ENCODE assay signal across 1 cellular context in genomic region chr5:10250804-10251276, GRCh38.
TF ChIP-seq lines count a peak whose summit lies in the region.

No MANE protein-coding gene starts in this region.

TF ChIP-seq in SK-N-SH treated with all-trans-retinoic acid at 6 μM for 48 hours, 23 proteins besides CTCF, POLR2A, EP300 and RAD21:
- TF ChIP-seq, protein P1, sequence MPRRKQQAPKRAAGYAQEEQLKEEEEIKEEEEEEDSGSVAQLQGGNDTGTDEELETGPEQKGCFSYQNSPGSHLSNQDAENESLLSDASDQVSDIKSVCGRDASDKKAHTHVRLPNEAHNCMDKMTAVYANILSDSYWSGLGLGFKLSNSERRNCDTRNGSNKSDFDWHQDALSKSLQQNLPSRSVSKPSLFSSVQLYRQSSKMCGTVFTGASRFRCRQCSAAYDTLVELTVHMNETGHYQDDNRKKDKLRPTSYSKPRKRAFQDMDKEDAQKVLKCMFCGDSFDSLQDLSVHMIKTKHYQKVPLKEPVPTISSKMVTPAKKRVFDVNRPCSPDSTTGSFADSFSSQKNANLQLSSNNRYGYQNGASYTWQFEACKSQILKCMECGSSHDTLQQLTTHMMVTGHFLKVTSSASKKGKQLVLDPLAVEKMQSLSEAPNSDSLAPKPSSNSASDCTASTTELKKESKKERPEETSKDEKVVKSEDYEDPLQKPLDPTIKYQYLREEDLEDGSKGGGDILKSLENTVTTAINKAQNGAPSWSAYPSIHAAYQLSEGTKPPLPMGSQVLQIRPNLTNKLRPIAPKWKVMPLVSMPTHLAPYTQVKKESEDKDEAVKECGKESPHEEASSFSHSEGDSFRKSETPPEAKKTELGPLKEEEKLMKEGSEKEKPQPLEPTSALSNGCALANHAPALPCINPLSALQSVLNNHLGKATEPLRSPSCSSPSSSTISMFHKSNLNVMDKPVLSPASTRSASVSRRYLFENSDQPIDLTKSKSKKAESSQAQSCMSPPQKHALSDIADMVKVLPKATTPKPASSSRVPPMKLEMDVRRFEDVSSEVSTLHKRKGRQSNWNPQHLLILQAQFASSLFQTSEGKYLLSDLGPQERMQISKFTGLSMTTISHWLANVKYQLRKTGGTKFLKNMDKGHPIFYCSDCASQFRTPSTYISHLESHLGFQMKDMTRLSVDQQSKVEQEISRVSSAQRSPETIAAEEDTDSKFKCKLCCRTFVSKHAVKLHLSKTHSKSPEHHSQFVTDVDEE (CRISPR knock-in tag; IDR thresholded peaks at IDR 0.05), result no peak
- TF ChIP-seq ZNF8 (CRISPR knock-in tag; IDR thresholded peaks at IDR 0.05), result no peak
- TF ChIP-seq ESRRG (CRISPR knock-in tag; IDR thresholded peaks at IDR 0.05), result no peak
- TF ChIP-seq ZC3H10 (CRISPR knock-in tag; IDR thresholded peaks at IDR 0.05), result no peak
- TF ChIP-seq ZNF70 (CRISPR knock-in tag; IDR thresholded peaks at IDR 0.05), result no peak
- TF ChIP-seq, protein P2, sequence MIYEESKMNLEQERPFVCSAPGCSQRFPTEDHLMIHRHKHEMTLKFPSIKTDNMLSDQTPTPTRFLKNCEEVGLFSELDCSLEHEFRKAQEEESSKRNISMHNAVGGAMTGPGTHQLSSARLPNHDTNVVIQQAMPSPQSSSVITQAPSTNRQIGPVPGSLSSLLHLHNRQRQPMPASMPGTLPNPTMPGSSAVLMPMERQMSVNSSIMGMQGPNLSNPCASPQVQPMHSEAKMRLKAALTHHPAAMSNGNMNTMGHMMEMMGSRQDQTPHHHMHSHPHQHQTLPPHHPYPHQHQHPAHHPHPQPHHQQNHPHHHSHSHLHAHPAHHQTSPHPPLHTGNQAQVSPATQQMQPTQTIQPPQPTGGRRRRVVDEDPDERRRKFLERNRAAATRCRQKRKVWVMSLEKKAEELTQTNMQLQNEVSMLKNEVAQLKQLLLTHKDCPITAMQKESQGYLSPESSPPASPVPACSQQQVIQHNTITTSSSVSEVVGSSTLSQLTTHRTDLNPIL (CRISPR knock-in tag; IDR thresholded peaks at IDR 0.05; ENCODE audit: low read depth), result no peak
- TF ChIP-seq PPARA (CRISPR knock-in tag; IDR thresholded peaks at IDR 0.05; ENCODE audit: borderline replicate concordance), result no peak
- TF ChIP-seq ZFP30 (CRISPR knock-in tag; IDR thresholded peaks at IDR 0.05), result no peak
- TF ChIP-seq, protein P3, sequence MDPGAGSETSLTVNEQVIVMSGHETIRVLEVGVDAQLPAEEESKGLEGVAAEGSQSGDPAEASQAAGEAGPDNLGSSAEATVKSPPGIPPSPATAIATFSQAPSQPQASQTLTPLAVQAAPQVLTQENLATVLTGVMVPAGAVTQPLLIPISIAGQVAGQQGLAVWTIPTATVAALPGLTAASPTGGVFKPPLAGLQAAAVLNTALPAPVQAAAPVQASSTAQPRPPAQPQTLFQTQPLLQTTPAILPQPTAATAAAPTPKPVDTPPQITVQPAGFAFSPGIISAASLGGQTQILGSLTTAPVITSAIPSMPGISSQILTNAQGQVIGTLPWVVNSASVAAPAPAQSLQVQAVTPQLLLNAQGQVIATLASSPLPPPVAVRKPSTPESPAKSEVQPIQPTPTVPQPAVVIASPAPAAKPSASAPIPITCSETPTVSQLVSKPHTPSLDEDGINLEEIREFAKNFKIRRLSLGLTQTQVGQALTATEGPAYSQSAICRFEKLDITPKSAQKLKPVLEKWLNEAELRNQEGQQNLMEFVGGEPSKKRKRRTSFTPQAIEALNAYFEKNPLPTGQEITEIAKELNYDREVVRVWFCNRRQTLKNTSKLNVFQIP (CRISPR knock-in tag; IDR thresholded peaks at IDR 0.05; ENCODE audit: borderline replicate concordance, low read depth), result no peak
- TF ChIP-seq ZNF565 (CRISPR knock-in tag; conservative IDR thresholded peaks at IDR 0.05; ENCODE audit: low read depth), result no peak
